In genomic region chr11:90668502-90668901, GRCh38 we compare ENCODE assay signal across 21 cellular contexts.
A peak's percentile ranks its signal among the peaks of the same experiment; 100 is the strongest.
DNase-seq lines count a peak whose midpoint lies in the region; ATAC-seq, FAIRE-seq and TF ChIP-seq lines count a peak whose summit lies in the region.
"Had no signal": no experiment of that assay in that cellular context is flagged by ENCODE, and none has a peak within 500 bp of the region (broad histone marks: within the 10 kb centered on the region; RNA-seq: fewer than 3 reads in every experiment).

No MANE protein-coding gene starts in this region.

- in situ Hi-C loops in GM12878 (cut with MboI): no loop called here

- TF ChIP-seq EP300 in GM12878 (IDR thresholded peaks at IDR 0.05; ENCODE audit: borderline replicate concordance in 1 of 2, control insufficient read depth in 1 of 2, low read depth in 2 of 2, low read length in 2 of 2): no peak

- no peaks in the 10 kb centered on the region for H3K4me1 ChIP-seq in GM12878 (ENCODE audit: control insufficient read depth, insufficient read depth, low read length)
- H3K4me1 ChIP-seq: A549; BLaER1 treated with 17β-estradiol and CSF1 and Interleukin-3, amounts not matched to agents 10 nM and 100 nM had no signal

- intact Hi-C loops in GM12878 (cut with micrococcal nuclease; ENCODE audit: unreplicated experiment): no loop called here

- H4K20me1 ChIP-seq in GM12878 (ENCODE audit: control insufficient read depth, insufficient read depth): no peaks in the 10 kb centered on the region
- H4K20me1 ChIP-seq: BLaER1 treated with 17β-estradiol and CSF1 and Interleukin-3, amounts not matched to agents 10 nM and 100 nM had no signal

- H3K79me2 ChIP-seq in GM12878 (ENCODE audit: control insufficient read depth, insufficient read depth, low read length): no peaks in the 10 kb centered on the region

- no peak overlapping the region for H3K9ac ChIP-seq in GM12878 (ENCODE audit: control insufficient read depth, insufficient read depth, low read length)
- H3K9ac ChIP-seq: BLaER1 treated with 17β-estradiol and CSF1 and Interleukin-3, amounts not matched to agents 10 nM and 100 nM had no signal

- ATAC-seq in GM18861 (IDR thresholded peaks at IDR 0.05; ENCODE audit: unreplicated experiment): peak; percentile 62
- peak; percentile 59 for ATAC-seq in HG03354 (IDR thresholded peaks at IDR 0.05; ENCODE audit: poor library complexity, severe bottlenecking, unreplicated experiment)
- peak; percentile 41 for ATAC-seq in GM12878
- ATAC-seq in GM21515 (IDR thresholded peaks at IDR 0.05; ENCODE audit: unreplicated experiment): no peak
- no peak for ATAC-seq in omental fat pad (ENCODE audit: low FRiP score)
- ATAC-seq: A549; CD8-positive, alpha-beta T cell had no signal

- no TSS peak for BruUV-seq in GM12878 (replicated peaks; lab: Mats Ljungman, UMichigan)

- H3K27me3 ChIP-seq in GM12878 (replicated peaks in 1 of 2; ENCODE audit: control insufficient read depth in 2 of 2, insufficient read depth in 2 of 2, low read length in 1 of 2): no peaks in the 10 kb centered on the region
- H3K27me3 ChIP-seq: BLaER1 treated with 17β-estradiol and CSF1 and Interleukin-3, amounts not matched to agents 10 nM and 100 nM had no signal

- no peak for TF ChIP-seq POLR2A in GM12878 (IDR thresholded peaks at IDR 0.05; ENCODE audit: low read depth, low read length)

- H2AFZ ChIP-seq in GM12878 (ENCODE audit: control insufficient read depth, low read depth, low read length): no peak overlapping the region

- POLR2A ChIA-PET in GM12878 (lab: Charles Lee): no interaction called here

- no peak for TF ChIP-seq RAD21 in GM12878 (IDR thresholded peaks at IDR 0.05; ENCODE audit: insufficient read depth, low read depth, low read length)

- DNase-seq in GM12878 (ENCODE audit: low read depth, low spot score): no peak
- DNase-seq in omental fat pad (ENCODE audit: low spot score): no peak
- DNase-seq in A172 (ENCODE audit: low spot score): no peak
- DNase-seq: 8988T; AML-193; CD4-positive, alpha-beta T cell; CD8-positive, alpha-beta T cell; DMS 273 treated with DMSO at 0.1 percent for 48 hours; DMS153; DMS53; DMS79; DND-41; EL; GDM1 had no signal

- no peak for FAIRE-seq in GM12878 (lab: Jason Lieb, UNC)
- FAIRE-seq: A549, GM12891 had no signal

- TF ChIP-seq CTCF in GM12878 (IDR thresholded peaks at IDR 0.05 in 2 of 3, conservative IDR thresholded peaks at IDR 0.05 in 1 of 3; ENCODE audit: control insufficient read depth in 2 of 3, extremely low read depth in 1 of 3, insufficient read depth in 1 of 3, low read depth in 3 of 3, low read length in 3 of 3): no peak
- TF ChIP-seq CTCF in omental fat pad (IDR thresholded peaks at IDR 0.05): no peak

- RAD21 ChIA-PET in GM12878 (lab: Charles Lee; ENCODE audit: unreplicated experiment): no interaction called here

- no peak overlapping the region for H3K4me3 ChIP-seq in GM12878
- H3K4me3 ChIP-seq: A549; BLaER1 treated with 17β-estradiol and CSF1 and Interleukin-3, amounts not matched to agents 10 nM and 100 nM had no signal

- H3K4me2 ChIP-seq in GM12878 (ENCODE audit: control insufficient read depth, insufficient read depth): no peak overlapping the region
- H3K4me2 ChIP-seq: A549; BLaER1 treated with 17β-estradiol and CSF1 and Interleukin-3, amounts not matched to agents 10 nM and 100 nM had no signal

- H3K36me3 ChIP-seq in GM12878 (ENCODE audit: control insufficient read depth in 2 of 2, insufficient read depth in 2 of 2, low read length in 1 of 2): no peaks in the 10 kb centered on the region
- H3K36me3 ChIP-seq: BLaER1 treated with 17β-estradiol and CSF1 and Interleukin-3, amounts not matched to agents 10 nM and 100 nM had no signal

- H3K9me3 ChIP-seq in GM12878 (replicated peaks; ENCODE audit: control insufficient read depth, insufficient read depth, low read length): no peaks in the 10 kb centered on the region
- H3K9me3 ChIP-seq: A549; BLaER1 treated with 17β-estradiol and CSF1 and Interleukin-3, amounts not matched to agents 10 nM and 100 nM had no signal

- H3K27ac ChIP-seq in GM12878 (ENCODE audit: control insufficient read depth, insufficient read depth): no peak overlapping the region
- H3K27ac ChIP-seq: A549; BLaER1 treated with 17β-estradiol and CSF1 and Interleukin-3, amounts not matched to agents 10 nM and 100 nM; C4-2B had no signal

- SMC1A ChIA-PET in GM12878 (lab: Charles Lee; ENCODE audit: uncharacterized antibody, unreplicated experiment): no interaction called here

- CTCF ChIA-PET in GM12878 (lab: Yijun Ruan, JAX): no interaction called here

TF ChIP-seq in GM12878, 131 proteins besides CTCF, POLR2A, EP300 and RAD21:
- no peak for TF ChIP-seq ZNF24 (IDR thresholded peaks at IDR 0.05)
- TF ChIP-seq KDM1A (IDR thresholded peaks at IDR 0.05; ENCODE audit: borderline replicate concordance): no peak
- TF ChIP-seq, protein P1, sequence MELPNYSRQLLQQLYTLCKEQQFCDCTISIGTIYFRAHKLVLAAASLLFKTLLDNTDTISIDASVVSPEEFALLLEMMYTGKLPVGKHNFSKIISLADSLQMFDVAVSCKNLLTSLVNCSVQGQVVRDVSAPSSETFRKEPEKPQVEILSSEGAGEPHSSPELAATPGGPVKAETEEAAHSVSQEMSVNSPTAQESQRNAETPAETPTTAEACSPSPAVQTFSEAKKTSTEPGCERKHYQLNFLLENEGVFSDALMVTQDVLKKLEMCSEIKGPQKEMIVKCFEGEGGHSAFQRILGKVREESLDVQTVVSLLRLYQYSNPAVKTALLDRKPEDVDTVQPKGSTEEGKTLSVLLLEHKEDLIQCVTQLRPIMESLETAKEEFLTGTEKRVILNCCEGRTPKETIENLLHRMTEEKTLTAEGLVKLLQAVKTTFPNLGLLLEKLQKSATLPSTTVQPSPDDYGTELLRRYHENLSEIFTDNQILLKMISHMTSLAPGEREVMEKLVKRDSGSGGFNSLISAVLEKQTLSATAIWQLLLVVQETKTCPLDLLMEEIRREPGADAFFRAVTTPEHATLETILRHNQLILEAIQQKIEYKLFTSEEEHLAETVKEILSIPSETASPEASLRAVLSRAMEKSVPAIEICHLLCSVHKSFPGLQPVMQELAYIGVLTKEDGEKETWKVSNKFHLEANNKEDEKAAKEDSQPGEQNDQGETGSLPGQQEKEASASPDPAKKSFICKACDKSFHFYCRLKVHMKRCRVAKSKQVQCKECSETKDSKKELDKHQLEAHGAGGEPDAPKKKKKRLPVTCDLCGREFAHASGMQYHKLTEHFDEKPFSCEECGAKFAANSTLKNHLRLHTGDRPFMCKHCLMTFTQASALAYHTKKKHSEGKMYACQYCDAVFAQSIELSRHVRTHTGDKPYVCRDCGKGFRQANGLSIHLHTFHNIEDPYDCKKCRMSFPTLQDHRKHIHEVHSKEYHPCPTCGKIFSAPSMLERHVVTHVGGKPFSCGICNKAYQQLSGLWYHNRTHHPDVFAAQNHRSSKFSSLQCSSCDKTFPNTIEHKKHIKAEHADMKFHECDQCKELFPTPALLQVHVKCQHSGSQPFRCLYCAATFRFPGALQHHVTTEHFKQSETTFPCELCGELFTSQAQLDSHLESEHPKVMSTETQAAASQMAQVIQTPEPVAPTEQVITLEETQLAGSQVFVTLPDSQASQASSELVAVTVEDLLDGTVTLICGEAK (IDR thresholded peaks at IDR 0.05; ENCODE audit: borderline replicate concordance): no peak
- peak; percentile 63; the same call in 1 of the 2 replicates for TF ChIP-seq MTA2 (IDR thresholded peaks at IDR 0.05; ENCODE audit: low read depth)
- TF ChIP-seq ZBTB11 (CRISPR knock-in tag; IDR thresholded peaks at IDR 0.05): no peak

Comparison
In these comparisons a context has a peak if more than half of its experiments do, and no peak if none do; other contexts are left out.
1. ATAC-seq: peak in GM18861 (single experiment), HG03354 (single experiment) and GM12878 (single experiment); none in GM21515 (single experiment) and omental fat pad (single experiment).